Comparison of ENCODE assay signal across 8 cellular contexts in genomic region chr1:203626910-203627246, GRCh38. TPM values are rescaled to one million over a fixed set of nuclear protein-coding genes. Genes with fewer than 3 reads are reported as not detected.
DNase-seq lines count a peak whose midpoint lies in the region; ATAC-seq and TF ChIP-seq lines count a peak whose summit lies in the region.

No MANE protein-coding gene starts in this region.

- TF ChIP-seq CTCF in GM12875 (IDR thresholded peaks at IDR 0.05; ENCODE audit: borderline replicate concordance, insufficient read depth, low read depth, low read length) (no peak), PC-3 (conservative IDR thresholded peaks at IDR 0.05; ENCODE audit: low read depth, low read length) (no peak), epithelial cell of proximal tubule (conservative IDR thresholded peaks at IDR 0.05; ENCODE audit: low read depth, low read length) (no peak), neutrophil (IDR thresholded peaks at IDR 0.05) (no peak)

- H4K20me1 ChIP-seq in PC-3 (ENCODE audit: low read length): no peaks in the 10 kb centered on the region

- TSS peak; percentile 84 for BruUV-seq in PC-3 (replicated peaks; lab: Mats Ljungman, UMichigan)

- no peak for DNase-seq in PC-3
- no peak for DNase-seq in epithelial cell of proximal tubule (ENCODE audit: low read depth)
- no peak for DNase-seq in ACHN
- no peak for DNase-seq in UCSD-AML1 (lab: John Stamatoyannopoulos, UW; ENCODE audit: unreplicated experiment)

- H3K4me2 ChIP-seq in PC-3 (ENCODE audit: low read length): peak overlapping the region; percentile 87

- H3K27me3 ChIP-seq in PC-3 (ENCODE audit: low read length) (no peaks in the 10 kb centered on the region), neutrophil (no peaks in the 10 kb centered on the region)

- H3F3A ChIP-seq in PC-3 (ENCODE audit: low read length, unreplicated experiment): no peaks in the 10 kb centered on the region

- H3K4me3 ChIP-seq in GM12875 (ENCODE audit: low read depth, low read length) (peak overlapping the region; percentile 42), PC-3 (ENCODE audit: low read length) (peak overlapping the region; percentile 81), epithelial cell of proximal tubule (ENCODE audit: low read depth, low read length) (peak overlapping the region; percentile 85), neutrophil (ENCODE audit: low read depth in 1 of 2, low read length in 1 of 2) (peak overlapping the region; percentile 63 to 81)

- in situ Hi-C loops in ACHN (cut with HindIII; ENCODE audit: low pct_ligation_motif_present, low pct_unique_long_range_greater_than_20kb, low sequenced_read_pairs): no loop called here

- H3K27ac ChIP-seq in PC-3 (ENCODE audit: low read length): peak overlapping the region; percentile 61
- peak overlapping the region; percentile 79 for H3K27ac ChIP-seq in neutrophil

- ATAC-seq in PC-3 (peak; percentile 24), HG03108 (IDR thresholded peaks at IDR 0.05; ENCODE audit: unreplicated experiment) (no peak), GM18867 (IDR thresholded peaks at IDR 0.05; ENCODE audit: unreplicated experiment) (no peak)

- H2AFZ ChIP-seq in PC-3 (ENCODE audit: low read length): peak overlapping the region; percentile 76

- peaks cover 39% of the 10 kb centered on the region for H3K4me1 ChIP-seq in PC-3 (ENCODE audit: insufficient read depth, low read length)
- peaks cover 40 to 43% of the 10 kb centered on the region in 2 experiments for H3K4me1 ChIP-seq in neutrophil (ENCODE audit: control insufficient read depth in 1 of 2, insufficient read depth in 1 of 2, low read depth in 1 of 2, low read length in 1 of 2)

- CTCF ChIA-PET in PC-3 (lab: Charles Lee): interaction anchor here (0.7 to 2.2 kb wide), 8 partner anchors 12 to 119 kb away, joined by 3 to 18 read pairs (median 6); no protein-coding TSS in a partner anchor

- H3K9me2 ChIP-seq in PC-3 (replicated peaks; ENCODE audit: low read length): no peaks in the 10 kb centered on the region

- H3K9me3 ChIP-seq in PC-3 (ENCODE audit: low read length) (no peaks in the 10 kb centered on the region), neutrophil (no peaks in the 10 kb centered on the region)

- H3K79me2 ChIP-seq in PC-3 (ENCODE audit: low read length): peaks cover 49% of the 10 kb centered on the region

- H3K36me3 ChIP-seq in PC-3 (ENCODE audit: low read depth, low read length) (no peaks in the 10 kb centered on the region), neutrophil (no peaks in the 10 kb centered on the region)

- POLR2A ChIA-PET in PC-3 (lab: Charles Lee; ENCODE audit: unreplicated experiment): interaction anchor here (0.5 to 1.9 kb wide), 8 partner anchors 21 to 114 kb away, joined by 3 to 40 read pairs (median 4); no protein-coding TSS in a partner anchor

- peak overlapping the region; percentile 78 for H3K9ac ChIP-seq in PC-3 (ENCODE audit: low read length)

- intact Hi-C loops in PC-3 (cut with micrococcal nuclease): loop anchor here (1.0 to 10.0 kb wide), 6 partner anchors 20 to 168 kb away; partner anchors contain the start of genes ZBED6 and ZC3H11A

RNA-seq across cellular contexts. Expression of gene ATP2B4, which starts 0.2 kb away (rescaled TPM):
- total RNA-seq in PC-3 (2014; rRNA removed) (32.7 and 49.5 TPM in 2 replicates), epithelial cell of proximal tubule (19.7 and 51.1 TPM in 2 replicates)
